1 cellular context compared by ENCODE assay signal in the genomic region with DNA sequence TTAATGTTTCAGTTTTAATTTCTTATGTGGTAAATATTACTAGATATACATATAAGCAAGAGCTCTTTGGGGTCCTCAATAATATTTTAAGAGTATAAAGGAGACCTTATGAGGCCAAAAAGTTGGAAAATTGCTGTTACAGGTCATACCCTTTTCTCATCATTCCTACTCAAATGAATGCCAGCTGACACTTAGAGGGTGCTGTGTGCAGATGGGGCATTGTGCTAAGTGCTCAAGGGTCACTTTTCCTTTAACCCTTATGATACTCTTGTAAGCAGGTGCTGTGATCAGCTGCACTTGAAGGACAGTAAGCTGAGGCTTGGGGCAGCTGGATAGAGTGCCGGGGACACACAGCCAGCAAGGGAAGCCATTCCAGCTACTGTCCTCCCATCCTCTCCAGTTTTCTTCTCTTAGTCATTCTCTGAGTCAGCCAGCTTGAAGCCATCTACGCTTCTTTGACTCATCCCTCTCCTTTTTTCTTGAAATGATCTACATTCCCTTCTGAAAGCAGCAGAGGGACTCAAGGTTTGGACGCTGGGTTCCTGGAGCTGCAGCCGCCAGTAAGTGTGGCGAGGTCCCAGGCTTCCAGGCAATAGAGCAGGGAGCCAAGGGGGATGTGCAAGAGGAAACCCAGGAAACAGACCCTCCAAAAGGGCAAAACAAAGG.
TF ChIP-seq lines count a peak whose summit lies in the region.

No MANE protein-coding gene starts in this region.

TF ChIP-seq in K562, 482 proteins besides CTCF, POLR2A, EP300 and RAD21 (continued from another document):
- TF ChIP-seq AFF1 (IDR thresholded peaks at IDR 0.05; ENCODE audit: low read depth in 1 of 2, partially characterized antibody in 2 of 2): no peak
- TF ChIP-seq, protein P1, sequence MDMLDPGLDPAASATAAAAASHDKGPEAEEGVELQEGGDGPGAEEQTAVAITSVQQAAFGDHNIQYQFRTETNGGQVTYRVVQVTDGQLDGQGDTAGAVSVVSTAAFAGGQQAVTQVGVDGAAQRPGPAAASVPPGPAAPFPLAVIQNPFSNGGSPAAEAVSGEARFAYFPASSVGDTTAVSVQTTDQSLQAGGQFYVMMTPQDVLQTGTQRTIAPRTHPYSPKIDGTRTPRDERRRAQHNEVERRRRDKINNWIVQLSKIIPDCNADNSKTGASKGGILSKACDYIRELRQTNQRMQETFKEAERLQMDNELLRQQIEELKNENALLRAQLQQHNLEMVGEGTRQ (CRISPR knock-in tag; IDR thresholded peaks at IDR 0.05): no peak
- TF ChIP-seq ARID1B (IDR thresholded peaks at IDR 0.05): peak; percentile 10; the same call in 1 of the 2 replicates
- peak; percentile 54; the same call in 1 of the 2 replicates for TF ChIP-seq JUN (IDR thresholded peaks at IDR 0.05; ENCODE audit: borderline replicate concordance, low read depth, low read length)
- TF ChIP-seq JUN (CRISPR knock-in tag; IDR thresholded peaks at IDR 0.05; ENCODE audit: borderline replicate concordance): no peak
- TF ChIP-seq JUND (IDR thresholded peaks at IDR 0.05; ENCODE audit: borderline replicate concordance, low read depth, low read length): peak; percentile 70; the same call in 1 of the 2 replicates
- peak; percentile 38; the same call in 1 of the 3 replicates for TF ChIP-seq JUND (tag; IDR thresholded peaks at IDR 0.05; ENCODE audit: borderline replicate concordance, low read depth, low read length)
- no peak for TF ChIP-seq HIVEP1 (CRISPR knock-in tag; IDR thresholded peaks at IDR 0.05)
- TF ChIP-seq PKNOX1 (IDR thresholded peaks at IDR 0.05): no peak
- TF ChIP-seq FOSL1 (tag; conservative IDR thresholded peaks at IDR 0.05): peak; percentile 95
- TF ChIP-seq ZNF609 (CRISPR knock-in tag; IDR thresholded peaks at IDR 0.05; ENCODE audit: borderline replicate concordance): no peak
- no peak for TF ChIP-seq GMEB1 (CRISPR knock-in tag; IDR thresholded peaks at IDR 0.05)
- no peak for TF ChIP-seq SRSF3 (IDR thresholded peaks at IDR 0.05; ENCODE audit: insufficient read depth, low read length)
- TF ChIP-seq BACH1 (tag; IDR thresholded peaks at IDR 0.05): no peak
- no peak for TF ChIP-seq ZNF282 (CRISPR knock-in tag; IDR thresholded peaks at IDR 0.05)
- no peak for TF ChIP-seq NBN (IDR thresholded peaks at IDR 0.05; ENCODE audit: low read depth)
- no peak for TF ChIP-seq ZNF584 (CRISPR knock-in tag; IDR thresholded peaks at IDR 0.05; ENCODE audit: low read depth)
- TF ChIP-seq, protein P2, sequence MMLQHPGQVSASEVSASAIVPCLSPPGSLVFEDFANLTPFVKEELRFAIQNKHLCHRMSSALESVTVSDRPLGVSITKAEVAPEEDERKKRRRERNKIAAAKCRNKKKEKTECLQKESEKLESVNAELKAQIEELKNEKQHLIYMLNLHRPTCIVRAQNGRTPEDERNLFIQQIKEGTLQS (IDR thresholded peaks at IDR 0.05): peak; percentile 68
- TF ChIP-seq, protein P2 (CRISPR knock-in tag; conservative IDR thresholded peaks at IDR 0.05): no peak
- TF ChIP-seq ZNF407 (IDR thresholded peaks at IDR 0.05; ENCODE audit: low read depth): no peak
- no peak for TF ChIP-seq MBD2 (IDR thresholded peaks at IDR 0.05; ENCODE audit: borderline replicate concordance, low read depth)
- TF ChIP-seq ZNF717 (CRISPR knock-in tag; IDR thresholded peaks at IDR 0.05): no peak
- TF ChIP-seq, protein P3, sequence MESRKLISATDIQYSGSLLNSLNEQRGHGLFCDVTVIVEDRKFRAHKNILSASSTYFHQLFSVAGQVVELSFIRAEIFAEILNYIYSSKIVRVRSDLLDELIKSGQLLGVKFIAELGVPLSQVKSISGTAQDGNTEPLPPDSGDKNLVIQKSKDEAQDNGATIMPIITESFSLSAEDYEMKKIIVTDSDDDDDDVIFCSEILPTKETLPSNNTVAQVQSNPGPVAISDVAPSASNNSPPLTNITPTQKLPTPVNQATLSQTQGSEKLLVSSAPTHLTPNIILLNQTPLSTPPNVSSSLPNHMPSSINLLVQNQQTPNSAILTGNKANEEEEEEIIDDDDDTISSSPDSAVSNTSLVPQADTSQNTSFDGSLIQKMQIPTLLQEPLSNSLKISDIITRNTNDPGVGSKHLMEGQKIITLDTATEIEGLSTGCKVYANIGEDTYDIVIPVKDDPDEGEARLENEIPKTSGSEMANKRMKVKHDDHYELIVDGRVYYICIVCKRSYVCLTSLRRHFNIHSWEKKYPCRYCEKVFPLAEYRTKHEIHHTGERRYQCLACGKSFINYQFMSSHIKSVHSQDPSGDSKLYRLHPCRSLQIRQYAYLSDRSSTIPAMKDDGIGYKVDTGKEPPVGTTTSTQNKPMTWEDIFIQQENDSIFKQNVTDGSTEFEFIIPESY (CRISPR knock-in tag; IDR thresholded peaks at IDR 0.05): peak; percentile 85
- TF ChIP-seq TGIF2 (CRISPR knock-in tag; IDR thresholded peaks at IDR 0.05): no peak
- no peak for TF ChIP-seq SRSF7 (optimal IDR thresholded peaks at IDR 0.05; ENCODE audit: low read depth, low read length)
- no peak for TF ChIP-seq HDAC6 (IDR thresholded peaks at IDR 0.05; ENCODE audit: low read depth, low read length)
